In the genomic region with DNA sequence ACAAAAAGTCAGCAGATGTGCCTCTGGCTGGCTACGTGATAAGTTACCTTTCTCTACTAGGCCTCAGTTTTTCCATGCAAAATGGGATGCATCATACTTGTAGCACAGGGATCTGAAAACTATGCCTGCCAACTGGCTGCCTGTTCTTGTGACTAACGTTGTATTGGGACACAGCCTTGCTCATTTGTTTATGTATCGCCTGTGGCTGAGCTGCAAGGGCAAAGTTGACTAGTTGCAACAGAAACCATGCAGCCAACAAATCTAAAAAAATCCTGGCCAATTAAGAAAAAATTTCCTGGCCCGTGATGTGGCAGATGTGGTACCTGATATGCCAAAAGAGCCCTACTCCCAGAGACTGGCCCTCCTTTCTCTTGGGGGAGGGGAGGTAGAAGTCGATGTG, we compare ENCODE assay signal across 14 cellular contexts.
DNase-seq lines count a peak whose midpoint lies in the region; ATAC-seq and FAIRE-seq lines count a peak whose summit lies in the region.
"Had no signal": no experiment of that assay in that cellular context is flagged by ENCODE, and none has a peak within 500 bp of the region (broad histone marks: within the 10 kb centered on the region; RNA-seq: fewer than 3 reads in every experiment).

No MANE protein-coding gene starts in this region.

- H3K36me3 ChIP-seq in adipocyte (ENCODE audit: control insufficient read depth, insufficient read depth, low read length, severe bottlenecking): no peaks in the 10 kb centered on the region
- H3K36me3 ChIP-seq: BLaER1 treated with 17β-estradiol and CSF1 and Interleukin-3, amounts not matched to agents 10 nM and 100 nM had no signal

- H3K4me3 ChIP-seq in adipocyte (ENCODE audit: low read length): peak overlapping the region; percentile 32
- H3K4me3 ChIP-seq in skeletal muscle cell (ENCODE audit: low read depth, low read length): no peak overlapping the region
- H3K4me3 ChIP-seq: BLaER1 treated with 17β-estradiol and CSF1 and Interleukin-3, amounts not matched to agents 10 nM and 100 nM had no signal

- H3K4me1 ChIP-seq in adipocyte (ENCODE audit: control insufficient read depth, insufficient read depth, low read length): peaks cover 65% of the 10 kb centered on the region

- H3K27me3 Mint-ChIP-seq in T-helper 2 cell treated with Interferon-gamma antibody and Interleukin-4, amounts not matched to agents 5 μg/mL and 100 μg/mL, for 36 hours (ENCODE audit: low read depth): peaks cover 3% of the 10 kb centered on the region

- no peaks in the 10 kb centered on the region for H3K4me1 Mint-ChIP-seq in T-helper 2 cell treated with Interferon-gamma antibody and Interleukin-4, amounts not matched to agents 5 μg/mL and 100 μg/mL, for 36 hours (ENCODE audit: low read depth)

- no peaks in the 10 kb centered on the region for H3K36me3 Mint-ChIP-seq in T-helper 2 cell treated with Interferon-gamma antibody and Interleukin-4, amounts not matched to agents 5 μg/mL and 100 μg/mL, for 36 hours (ENCODE audit: low read depth)

- H3K9ac ChIP-seq in adipocyte (ENCODE audit: low read length): peak overlapping the region; percentile 79
- H3K9ac ChIP-seq: BLaER1 treated with 17β-estradiol and CSF1 and Interleukin-3, amounts not matched to agents 10 nM and 100 nM had no signal

- H3K27me3 ChIP-seq in adipocyte (replicated peaks; ENCODE audit: control insufficient read depth, insufficient read depth, low read length): no peaks in the 10 kb centered on the region
- H3K27me3 ChIP-seq: BLaER1 treated with 17β-estradiol and CSF1 and Interleukin-3, amounts not matched to agents 10 nM and 100 nM had no signal

- DNase-seq in AG20443 (ENCODE audit: low spot score) (peak; percentile 88), adipocyte (ENCODE audit: low read depth) (peak; percentile 95), fibroblast of peridontal ligament (ENCODE audit: extremely low read depth) (peak; percentile 100), skeletal muscle cell (ENCODE audit: low read depth) (peak; percentile 90), GM19239 (ENCODE audit: insufficient read length, low spot score) (no peak)
- no peak for DNase-seq in T-helper 2 cell treated with Interferon-gamma antibody and Interleukin-4, amounts not matched to agents 5 μg/mL and 100 μg/mL, for 36 hours (ENCODE audit: low spot score)
- DNase-seq in stimulated activated CD4-positive, alpha-beta T cell treated with anti-CD3 and anti-CD28 coated beads, Interleukin-2, amount 100 ng/mL, for 48 hours: no peak
- DNase-seq: effector memory CD4-positive, alpha-beta T cell; NCI-H1092; NCI-H510A; retina; RPMI8226 had no signal

- H3K27ac Mint-ChIP-seq in T-helper 2 cell treated with Interferon-gamma antibody and Interleukin-4, amounts not matched to agents 5 μg/mL and 100 μg/mL, for 36 hours: no peak overlapping the region

- no peak overlapping the region for H3K4me3 Mint-ChIP-seq in T-helper 2 cell treated with Interferon-gamma antibody and Interleukin-4, amounts not matched to agents 5 μg/mL and 100 μg/mL, for 36 hours

- no peak for FAIRE-seq in GM19239 (lab: Jason Lieb, UNC)

- no peaks in the 10 kb centered on the region for H3K9me3 ChIP-seq in adipocyte (ENCODE audit: control insufficient read depth, low read length)
- H3K9me3 ChIP-seq: BLaER1 treated with 17β-estradiol and CSF1 and Interleukin-3, amounts not matched to agents 10 nM and 100 nM had no signal

- H3K9me3 Mint-ChIP-seq in T-helper 2 cell treated with Interferon-gamma antibody and Interleukin-4, amounts not matched to agents 5 μg/mL and 100 μg/mL, for 36 hours: no peaks in the 10 kb centered on the region

- no peak for ATAC-seq in HG02763 (IDR thresholded peaks at IDR 0.05; ENCODE audit: unreplicated experiment)

Comparison
In these comparisons a context has a peak if more than half of its experiments do, and no peak if none do; other contexts are left out.
1. DNase-seq: peak in AG20443 (single experiment), adipocyte (single experiment), fibroblast of peridontal ligament (single experiment) and skeletal muscle cell (single experiment); none in GM19239 (single experiment), T-helper 2 cell treated with Interferon-gamma antibody and Interleukin-4, amounts not matched to agents 5 μg/mL and 100 μg/mL, for 36 hours (single experiment) and stimulated activated CD4-positive, alpha-beta T cell treated with anti-CD3 and anti-CD28 coated beads, Interleukin-2, amount 100 ng/mL, for 48 hours (0 of 2).